In genomic region chr2:216341151-216341550, GRCh38 we compare ENCODE assay signal across 11 cellular contexts. TPM values are rescaled to one million over a fixed set of nuclear protein-coding genes. Genes with fewer than 3 reads are reported as not detected.
A peak's percentile ranks its signal among the peaks of the same experiment; 100 is the strongest.
DNase-seq lines count a peak whose midpoint lies in the region; ATAC-seq and TF ChIP-seq lines count a peak whose summit lies in the region.
"Had no signal": no experiment of that assay in that cellular context is flagged by ENCODE, and none has a peak within 500 bp of the region (broad histone marks: within the 10 kb centered on the region; RNA-seq: fewer than 3 reads in every experiment).

No MANE protein-coding gene starts in this region.

- no peak for TF ChIP-seq POLR2A in spleen (IDR thresholded peaks at IDR 0.05)

- H3K9me3 Mint-ChIP-seq in natural killer cell treated with Interleukin-12 subunit alpha and Interleukin-12 subunit beta and Interleukin-15 and Interleukin-18, amount 100 ng/mL, for 72 hours = peaks cover 4% of the 10 kb centered on the region

- peak; percentile 39 for DNase-seq in AG09319 (ENCODE audit: extremely low read depth, low read depth)
- peak; percentile 41 for DNase-seq in EH (ENCODE audit: low read depth)
- DNase-seq in NCI-H82 (lab: John Stamatoyannopoulos, UW) = peak; percentile 71
- peak; percentile 31 for DNase-seq in left ventricle myocardium inferior
- DNase-seq in putamen (ENCODE audit: low spot score) = no peak
- DNase-seq in cerebellar nuclear complex (lab: John Stamatoyannopoulos, UW) = no peak
- no peak for DNase-seq in natural killer cell treated with Interleukin-12 subunit alpha and Interleukin-12 subunit beta and Interleukin-15 and Interleukin-18, amount 100 ng/mL, for 72 hours (ENCODE audit: low spot score)
- DNase-seq in spleen = no peak
- DNase-seq: activated gamma-delta T cell; effector CD4-positive, alpha-beta T cell had no signal

- no peak for ATAC-seq in natural killer cell treated with Interleukin-12 subunit alpha and Interleukin-12 subunit beta and Interleukin-15 and Interleukin-18, amount 100 ng/mL, for 72 hours

- H3K4me3 Mint-ChIP-seq in natural killer cell treated with Interleukin-12 subunit alpha and Interleukin-12 subunit beta and Interleukin-15 and Interleukin-18, amount 100 ng/mL, for 72 hours = no peak overlapping the region

- WGBS in spleen, 5 donors = 50 to 62% (median 53%) methylated on average over 3 of the region's 3 CpGs

- H3K4me1 Mint-ChIP-seq in natural killer cell treated with Interleukin-12 subunit alpha and Interleukin-12 subunit beta and Interleukin-15 and Interleukin-18, amount 100 ng/mL, for 72 hours (ENCODE audit: low read depth in 2 of 2) = peaks cover 9 to 20% of the 10 kb centered on the region in 2 donors

- no peaks in the 10 kb centered on the region for H3K36me3 Mint-ChIP-seq in natural killer cell treated with Interleukin-12 subunit alpha and Interleukin-12 subunit beta and Interleukin-15 and Interleukin-18, amount 100 ng/mL, for 72 hours

- no peaks in the 10 kb centered on the region for H3K9me3 ChIP-seq in left ventricle myocardium inferior (replicated peaks)
- no peaks in the 10 kb centered on the region for H3K9me3 ChIP-seq in spleen
- H3K9me3 ChIP-seq: upper lobe of left lung had no signal

- H3K27me3 Mint-ChIP-seq in natural killer cell treated with Interleukin-12 subunit alpha and Interleukin-12 subunit beta and Interleukin-15 and Interleukin-18, amount 100 ng/mL, for 72 hours = peaks cover 0 to 2% of the 10 kb centered on the region in 2 donors

- H3K27ac ChIP-seq in left ventricle myocardium inferior (replicated peaks) (peak overlapping the region; percentile 76), spleen (no peak overlapping the region)

- H3K36me3 ChIP-seq in left ventricle myocardium inferior = no peaks in the 10 kb centered on the region
- H3K36me3 ChIP-seq in spleen = no peaks in the 10 kb centered on the region
- H3K36me3 ChIP-seq: upper lobe of left lung had no signal

- intact Hi-C loops in left ventricle myocardium inferior (cut with micrococcal nuclease) (no loop called here), spleen (cut with DNase I; ENCODE audit: low total_unique reads) (no loop called here)

- peaks cover 7% of the 10 kb centered on the region for H3K27me3 ChIP-seq in left ventricle myocardium inferior (ENCODE audit: low read depth)
- no peaks in the 10 kb centered on the region for H3K27me3 ChIP-seq in spleen (replicated peaks in 1 of 7)
- H3K27me3 ChIP-seq: upper lobe of left lung had no signal

- no peak for TF ChIP-seq CTCF in AG09319 (IDR thresholded peaks at IDR 0.05; ENCODE audit: low read depth, low read length)
- no peak for TF ChIP-seq CTCF in left ventricle myocardium inferior (IDR thresholded peaks at IDR 0.05; ENCODE audit: borderline replicate concordance)
- TF ChIP-seq CTCF in spleen (IDR thresholded peaks at IDR 0.05 in 8 of 11, conservative IDR thresholded peaks at IDR 0.05 in 3 of 11) = no peak

- H3K27ac Mint-ChIP-seq in natural killer cell treated with Interleukin-12 subunit alpha and Interleukin-12 subunit beta and Interleukin-15 and Interleukin-18, amount 100 ng/mL, for 72 hours = no peak overlapping the region

- H3K4me1 ChIP-seq in left ventricle myocardium inferior (peaks cover 26% of the 10 kb centered on the region), spleen (no peaks in the 10 kb centered on the region)

- H3K4me3 ChIP-seq in left ventricle myocardium inferior = no peak overlapping the region
- no peak overlapping the region for H3K4me3 ChIP-seq in spleen
- H3K4me3 ChIP-seq: upper lobe of left lung had no signal

RNA-seq across cellular contexts. Expression of gene MARCHF4, which starts 31.1 kb away (rescaled TPM):
- total RNA-seq in left ventricle myocardium inferior (0.08 TPM), spleen (not detected)
- total RNA-seq in natural killer cell treated with Interleukin-12 subunit alpha and Interleukin-12 subunit beta and Interleukin-15 and Interleukin-18, amount 100 ng/mL, for 72 hours = not detected
- not detected for polyA plus RNA-seq in spleen

Comparison
In these comparisons a context has a peak if more than half of its experiments do, and no peak if none do; other contexts are left out.
1. DNase-seq: peak in AG09319 (single experiment), EH (single experiment), NCI-H82 (single experiment) and left ventricle myocardium inferior (single experiment); none in putamen (single experiment), cerebellar nuclear complex (0 of 2), natural killer cell treated with Interleukin-12 subunit alpha and Interleukin-12 subunit beta and Interleukin-15 and Interleukin-18, amount 100 ng/mL, for 72 hours (single experiment) and spleen (single experiment).